Comparison of ENCODE assay signal across 8 cellular contexts in the genomic region with DNA sequence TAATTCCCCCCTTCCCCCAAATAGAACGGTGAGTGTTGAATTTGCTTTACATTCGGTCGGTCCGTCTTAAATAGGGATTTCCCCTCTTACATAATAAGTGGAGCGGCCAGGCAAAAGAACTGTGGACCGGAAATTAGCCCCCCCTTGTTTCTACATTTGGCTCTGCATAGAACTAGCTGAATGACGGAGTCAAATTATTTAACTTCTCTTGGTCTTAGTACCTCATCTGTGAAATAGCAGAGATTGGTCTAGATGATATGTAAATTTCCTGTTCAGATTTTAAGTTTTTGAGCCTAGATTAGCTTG. TPM values are rescaled to one million over a fixed set of nuclear protein-coding genes. Genes with fewer than 3 reads are reported as not detected.
DNase-seq lines count a peak whose midpoint lies in the region; ATAC-seq and TF ChIP-seq lines count a peak whose summit lies in the region.

No MANE protein-coding gene starts in this region.

- no peaks in the 10 kb centered on the region for H3K9me3 ChIP-seq in CD4-positive, alpha-beta memory T cell (ENCODE audit: control insufficient read depth in 1 of 2, low read length in 2 of 2)
- H3K9me3 ChIP-seq in HUES64 (ENCODE audit: insufficient read depth, low read depth, low read length) (peaks cover 6% of the 10 kb centered on the region; the same call in 1 of the 2 replicates), skeletal muscle tissue (ENCODE audit: control insufficient read depth in 3 of 3, low read length in 3 of 3) (no peaks in the 10 kb centered on the region)

- no peak for TF ChIP-seq CTCF in foreskin fibroblast (IDR thresholded peaks at IDR 0.05; ENCODE audit: low read depth, low read length)

- H3K36me3 Mint-ChIP-seq in CD4-positive, alpha-beta memory T cell, result no peaks in the 10 kb centered on the region

- WGBS in HUES64, result 17% methylated on average over 7 of the region's 7 CpGs

- H3K9ac ChIP-seq in HUES64 (ENCODE audit: low read depth, low read length) (no peak overlapping the region), skeletal muscle tissue (ENCODE audit: low read depth in 1 of 3, low read length in 3 of 3) (peak overlapping the region in 2 of 3 donors; percentile 34 to 67)

- no peak overlapping the region for H3K27ac Mint-ChIP-seq in CD4-positive, alpha-beta memory T cell

- no peak overlapping the region for H3K27ac ChIP-seq in CD4-positive, alpha-beta memory T cell (ENCODE audit: low read depth, low read length)
- no peak overlapping the region for H3K27ac ChIP-seq in HUES64 (ENCODE audit: low read depth, low read length)
- peak overlapping the region; percentile 62 for H3K27ac ChIP-seq in skeletal muscle tissue (ENCODE audit: low read depth, low read length)

- H3K4me3 Mint-ChIP-seq in CD4-positive, alpha-beta memory T cell, result peak overlapping the region in 6 of 8 donors; percentile 7 to 83 (median 68)

- POLR2A ChIA-PET in CD4-positive, alpha-beta memory T cell (lab: Charles Lee; ENCODE audit: partially characterized antibody), result no interaction called here

- no peaks in the 10 kb centered on the region for H3K36me3 ChIP-seq in CD4-positive, alpha-beta memory T cell (ENCODE audit: insufficient read depth, low read length)
- H3K36me3 ChIP-seq in HUES64 (ENCODE audit: insufficient read depth, low read length) (no peaks in the 10 kb centered on the region), skeletal muscle tissue (ENCODE audit: control insufficient read depth in 3 of 3, insufficient read depth in 3 of 3, low read length in 3 of 3) (no peaks in the 10 kb centered on the region)

- peaks cover 31% of the 10 kb centered on the region for H3K27me3 ChIP-seq in CD4-positive, alpha-beta memory T cell (ENCODE audit: insufficient read depth, low read length)
- H3K27me3 ChIP-seq in HUES64 (ENCODE audit: insufficient read depth, low read length) (peaks cover 41% of the 10 kb centered on the region), skeletal muscle tissue (ENCODE audit: control insufficient read depth in 3 of 3, insufficient read depth in 3 of 3, low read length in 3 of 3) (peaks cover 0 to 28% (median 10%) of the 10 kb centered on the region in 3 donors)

- no peak overlapping the region for H3K4me3 ChIP-seq in CD4-positive, alpha-beta memory T cell (ENCODE audit: low read length in 2 of 2)
- H3K4me3 ChIP-seq in HUES64 (ENCODE audit: low read length) (peak overlapping the region; percentile 78), foreskin fibroblast (ENCODE audit: low read depth in 1 of 2, low read length in 2 of 2) (peak overlapping the region; percentile 56 to 74), skeletal muscle tissue (ENCODE audit: low read length in 3 of 3) (peak overlapping the region; percentile 69 to 74 (median 72))

- H3K9me3 Mint-ChIP-seq in CD4-positive, alpha-beta memory T cell, result no peaks in the 10 kb centered on the region

- DNase-seq in CD4-positive, alpha-beta memory T cell, result no peak
- DNase-seq in foreskin fibroblast (no peak), medulla oblongata (ENCODE audit: extremely low spot score) (no peak), amygdala (lab: John Stamatoyannopoulos, UW) (no peak)
- no peak for DNase-seq in activated CD4-positive, CD25-positive, alpha-beta regulatory T cell treated with anti-CD3 and anti-CD28 coated beads, Interleukin-2, amount 50 U/mL, for 72 hours

- CTCF ChIA-PET in CD4-positive, alpha-beta memory T cell (lab: Charles Lee; ENCODE audit: partially characterized antibody), result no interaction called here

- H3K4me1 ChIP-seq in CD4-positive, alpha-beta memory T cell (ENCODE audit: insufficient read depth, low read length), result peaks cover 10% of the 10 kb centered on the region
- H3K4me1 ChIP-seq in HUES64 (ENCODE audit: insufficient read depth, low read length) (peaks cover 13% of the 10 kb centered on the region), skeletal muscle tissue (ENCODE audit: control insufficient read depth in 3 of 3, insufficient read depth in 3 of 3, low read length in 3 of 3) (peaks cover 8 to 12% (median 12%) of the 10 kb centered on the region in 3 donors)

- peak; percentile 72 for ATAC-seq in GM19468 (IDR thresholded peaks at IDR 0.05; ENCODE audit: extremely low read depth, unreplicated experiment)

- H3K4me1 Mint-ChIP-seq in CD4-positive, alpha-beta memory T cell, result peaks cover 7 to 24% (median 13%) of the 10 kb centered on the region in 4 donors

- intact Hi-C loops in CD4-positive, alpha-beta memory T cell (cut with micrococcal nuclease), result no loop called here

- H3K27me3 Mint-ChIP-seq in CD4-positive, alpha-beta memory T cell, result peaks cover 54 to 55% of the 10 kb centered on the region in 2 donors

RNA-seq across cellular contexts. Expression of a gene that starts 1.3 kb away (rescaled TPM):
- total RNA-seq in CD4-positive, alpha-beta memory T cell, result under 1 TPM in 1 of 2 experiments, not detected in 1; 0.44 TPM
- polyA plus RNA-seq in CD4-positive, alpha-beta memory T cell, result not detected
- 2.0 TPM for polyA plus RNA-seq in HUES64 (2013, experiment 1 of 2)
- 1.9 TPM for polyA plus RNA-seq in HUES64 (2013, experiment 2 of 2)
- 0.52 TPM for total RNA-seq in skeletal muscle tissue

RNA-seq across cellular contexts. Expression of a gene that starts 14.3 kb away (rescaled TPM):
- total RNA-seq in CD4-positive, alpha-beta memory T cell, result 1 to 10 TPM; 7.4 to 7.5 TPM
- 1 to 10 TPM; 5.1 to 7.4 TPM for polyA plus RNA-seq in CD4-positive, alpha-beta memory T cell
- 16.8 TPM for polyA plus RNA-seq in HUES64 (2013, experiment 1 of 2)
- 18.0 TPM for polyA plus RNA-seq in HUES64 (2013, experiment 2 of 2)
- total RNA-seq in skeletal muscle tissue, result 75.7 TPM

RNA-seq across cellular contexts. Expression of a gene that starts 32.3 kb away (rescaled TPM):
- under 1 TPM; 0.30 to 0.41 TPM for total RNA-seq in CD4-positive, alpha-beta memory T cell
- under 1 TPM in 1 of 2 donors, not detected in 1; 0.08 TPM for polyA plus RNA-seq in CD4-positive, alpha-beta memory T cell
- 0.15 TPM for polyA plus RNA-seq in HUES64 (2013, experiment 1 of 2)
- not detected for polyA plus RNA-seq in HUES64 (2013, experiment 2 of 2)
- 1.0 TPM for total RNA-seq in skeletal muscle tissue

Comparison
In these comparisons a context has a peak if more than half of its experiments do, and no peak if none do; other contexts are left out.
1. H3K4me3 ChIP-seq: peak in HUES64 (single experiment), foreskin fibroblast (2 of 2) and skeletal muscle tissue (3 of 3); none in CD4-positive, alpha-beta memory T cell (0 of 2).